ENCODE assay signal across 8 cellular contexts in the genomic region with DNA sequence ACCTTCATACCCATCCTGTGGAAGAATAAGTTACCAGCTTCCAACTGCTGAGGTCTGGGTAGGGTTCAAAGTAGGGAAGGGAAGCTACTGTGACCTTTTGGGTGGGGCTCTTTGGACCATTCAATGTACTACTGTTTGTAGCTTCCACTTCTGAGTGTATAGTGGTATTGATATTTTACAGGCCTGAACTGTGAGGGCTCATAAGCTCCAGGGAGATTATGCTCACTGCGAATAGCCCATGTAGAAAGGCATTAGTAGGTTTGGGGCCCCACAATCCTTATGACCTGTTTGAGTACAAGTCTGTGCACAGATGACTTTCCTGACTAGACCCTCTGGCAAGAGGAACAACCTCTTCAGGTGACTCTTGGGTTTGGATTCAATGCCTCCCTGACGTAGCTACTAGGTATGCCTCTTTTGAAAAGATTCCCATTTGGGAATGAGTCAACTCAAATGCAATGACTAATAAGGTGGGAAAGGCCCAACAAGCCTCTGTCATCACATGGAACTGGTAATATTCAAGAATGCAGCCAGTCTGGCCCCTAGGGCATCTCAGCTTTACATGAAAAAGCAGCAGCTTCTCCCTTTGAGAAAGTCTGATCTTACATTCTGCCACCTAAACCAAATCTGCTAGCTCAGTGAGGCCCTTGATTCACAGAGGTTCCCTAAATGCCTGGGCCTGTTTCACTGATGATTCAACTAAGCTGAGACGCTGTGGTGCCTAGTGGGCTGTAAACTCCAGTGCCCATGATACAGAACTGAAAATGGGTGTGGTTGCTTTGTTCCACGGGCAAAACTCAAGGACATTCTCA.
DNase-seq lines count a peak whose midpoint lies in the region; ATAC-seq, FAIRE-seq and TF ChIP-seq lines count a peak whose summit lies in the region.

No MANE protein-coding gene starts in this region.

- H3K27me3 Mint-ChIP-seq in CD14-positive monocyte (ENCODE audit: low read depth in 3 of 3) = no peaks in the 10 kb centered on the region
- H3K27me3 Mint-ChIP-seq in activated naive CD8-positive, alpha-beta T cell treated with anti-CD3 and anti-CD28 coated beads, Interleukin-2, amount 50 U/mL, for 24 hours = no peaks in the 10 kb centered on the region

- peaks cover 48% of the 10 kb centered on the region for H3K4me1 Mint-ChIP-seq in CD14-positive monocyte
- H3K4me1 Mint-ChIP-seq in activated naive CD8-positive, alpha-beta T cell treated with anti-CD3 and anti-CD28 coated beads, Interleukin-2, amount 50 U/mL, for 24 hours = peaks cover 71% of the 10 kb centered on the region

- DNase-seq in CD14-positive monocyte (ENCODE audit: low spot score) (peak; percentile 57), GM19239 (ENCODE audit: insufficient read length, low spot score) (no peak), left lobe of liver (ENCODE audit: low spot score) (no peak), activated gamma-delta T cell (lab: John Stamatoyannopoulos, UW) (no peak), hippocampal formation (lab: John Stamatoyannopoulos, UW) (no peak), cerebellar cortex (ENCODE audit: low spot score) (no peak)
- peak; percentile 23 for DNase-seq in activated naive CD8-positive, alpha-beta T cell treated with anti-CD3 and anti-CD28 coated beads, Interleukin-2, amount 50 U/mL, for 24 hours

- no peak for TF ChIP-seq CTCF in CD14-positive monocyte (IDR thresholded peaks at IDR 0.05)

- ATAC-seq in HG03457 (IDR thresholded peaks at IDR 0.05; ENCODE audit: unreplicated experiment) (peak; percentile 48), left lobe of liver (peak; percentile 44)
- peak; percentile 90 for ATAC-seq in activated naive CD8-positive, alpha-beta T cell treated with anti-CD3 and anti-CD28 coated beads, Interleukin-2, amount 50 U/mL, for 24 hours

- H3K4me3 Mint-ChIP-seq in CD14-positive monocyte = no peak overlapping the region
- H3K4me3 Mint-ChIP-seq in activated naive CD8-positive, alpha-beta T cell treated with anti-CD3 and anti-CD28 coated beads, Interleukin-2, amount 50 U/mL, for 24 hours = peak overlapping the region; percentile 41

- intact Hi-C loops in CD14-positive monocyte (cut with micrococcal nuclease) = no loop called here

- peak; percentile 76 for FAIRE-seq in GM19239 (lab: Jason Lieb, UNC)

- peak overlapping the region in 6 of 7 donors; percentile 35 to 85 (median 70) for H3K27ac Mint-ChIP-seq in CD14-positive monocyte
- H3K27ac Mint-ChIP-seq in activated naive CD8-positive, alpha-beta T cell treated with anti-CD3 and anti-CD28 coated beads, Interleukin-2, amount 50 U/mL, for 24 hours = peak overlapping the region; percentile 85

- peaks cover 16 to 20% of the 10 kb centered on the region in 2 donors for H3K36me3 Mint-ChIP-seq in CD14-positive monocyte
- peaks cover 4% of the 10 kb centered on the region for H3K36me3 Mint-ChIP-seq in activated naive CD8-positive, alpha-beta T cell treated with anti-CD3 and anti-CD28 coated beads, Interleukin-2, amount 50 U/mL, for 24 hours (ENCODE audit: low read depth)

- no peaks in the 10 kb centered on the region for H3K9me3 Mint-ChIP-seq in CD14-positive monocyte
- no peaks in the 10 kb centered on the region for H3K9me3 Mint-ChIP-seq in activated naive CD8-positive, alpha-beta T cell treated with anti-CD3 and anti-CD28 coated beads, Interleukin-2, amount 50 U/mL, for 24 hours

Comparison
In these comparisons a context has a peak if more than half of its experiments do, and no peak if none do; other contexts are left out.
1. DNase-seq: peak in CD14-positive monocyte (single experiment) and activated naive CD8-positive, alpha-beta T cell treated with anti-CD3 and anti-CD28 coated beads, Interleukin-2, amount 50 U/mL, for 24 hours (single experiment); none in GM19239 (single experiment), left lobe of liver (single experiment), activated gamma-delta T cell (single experiment), hippocampal formation (0 of 2) and cerebellar cortex (single experiment).
2. Peak in every context shown above with its lines, with median percentiles within 50 percentile points of each other: ATAC-seq.